ENCODE assay signal across 8 cellular contexts in genomic region chr17:66817750-66818149, GRCh38. TPM values are rescaled to one million over a fixed set of nuclear protein-coding genes. Genes with fewer than 3 reads are reported as not detected.
"Had no signal": no experiment of that assay in that cellular context is flagged by ENCODE, and none has a peak within 500 bp of the region (broad histone marks: within the 10 kb centered on the region; RNA-seq: fewer than 3 reads in every experiment).

No MANE protein-coding gene starts in this region.

- DNase-seq: IMR-90, KBM-7, KG1 had no signal

- FAIRE-seq: HepG2 had no signal

- H3K36me3 Mint-ChIP-seq: IgD-negative memory B cell had no signal

- ATAC-seq: HepG2 had no signal

- H3K27ac ChIP-seq: HL-60 had no signal

- H3K4me1 Mint-ChIP-seq: IgD-negative memory B cell had no signal

RNA-seq across cellular contexts. Expression of gene CACNG5, which starts 17.2 kb away (rescaled TPM):
- total RNA-seq: HepG2, HT-29, HT1080, IMR-90 had no signal
- polyA plus RNA-seq: HepG2, IgD-negative memory B cell, IMR-90 had no signal
